Comparison of ENCODE assay signal across 8 cellular contexts in genomic region chr19:49852631-49853126, GRCh38. TPM values are rescaled to one million over a fixed set of nuclear protein-coding genes. Genes with fewer than 3 reads are reported as not detected.
DNase-seq lines count a peak whose midpoint lies in the region; ATAC-seq and TF ChIP-seq lines count a peak whose summit lies in the region.

No MANE protein-coding gene starts in this region.

- CTCF ChIA-PET in BJ (lab: Yijun Ruan, JAX): no interaction called here

- DNase-seq in BJ (ENCODE audit: low read depth): no peak
- DNase-seq in cardiac fibroblast (ENCODE audit: low read depth in 2 of 2): no peak
- no peak for DNase-seq in naive B cell
- DNase-seq in SIG-M5 (lab: John Stamatoyannopoulos, UW): no peak
- no peak for DNase-seq in erythroblast (lab: John Stamatoyannopoulos, UW)
- no peak for DNase-seq in sciatic nerve (ENCODE audit: low spot score)

- no peak for TF ChIP-seq POLR2A in erythroblast (IDR thresholded peaks at IDR 0.05; ENCODE audit: low read length)

- H3K4me3 ChIP-seq in BJ (ENCODE audit: low read depth, low read length) (peak overlapping the region; percentile 70), cardiac fibroblast (replicated peaks in 1 of 2; ENCODE audit: low read depth in 2 of 2, low read length in 2 of 2) (peak overlapping the region; percentile 85 to 88)

- peaks cover 31 to 47% (median 32%) of the 10 kb centered on the region in 3 donors for H3K4me1 Mint-ChIP-seq in naive B cell

- no peak for ATAC-seq in naive B cell (ENCODE audit: low read depth in 2 of 2)
- no peak for ATAC-seq in GM19397 (IDR thresholded peaks at IDR 0.05; ENCODE audit: unreplicated experiment)
- no peak for ATAC-seq in sciatic nerve

- no peak for TF ChIP-seq RAD21 in Ishikawa (IDR thresholded peaks at IDR 0.05; ENCODE audit: low read depth)

- intact Hi-C loops in sciatic nerve (cut with DNase I): no loop called here

- peak overlapping the region; percentile 69 to 94 (median 86) for H3K4me3 Mint-ChIP-seq in naive B cell

- no peaks in the 10 kb centered on the region for H3K36me3 Mint-ChIP-seq in naive B cell

- H3K27me3 ChIP-seq in BJ (ENCODE audit: control insufficient read depth, insufficient read depth, low read length): no peaks in the 10 kb centered on the region

- H3K36me3 ChIP-seq in BJ (ENCODE audit: control insufficient read depth, insufficient read depth, low read length): peaks cover 26% of the 10 kb centered on the region

- peaks cover 0 to 5% (median 0%) of the 10 kb centered on the region in 7 donors for H3K9me3 Mint-ChIP-seq in naive B cell

- peak overlapping the region in 5 of 6 donors; percentile 76 to 89 (median 88) for H3K27ac Mint-ChIP-seq in naive B cell

- POLR2A ChIA-PET in BJ (lab: Charles Lee): interaction anchor here (0.7 kb wide), 1 partner anchor 13 kb away, joined by 11 read pairs; no protein-coding TSS in a partner anchor

- TF ChIP-seq CTCF in BJ (IDR thresholded peaks at IDR 0.05; ENCODE audit: insufficient read depth, low read depth, low read length) (no peak), cardiac fibroblast (IDR thresholded peaks at IDR 0.05; ENCODE audit: low read depth, low read length) (no peak)

- no peaks in the 10 kb centered on the region for H3K27me3 Mint-ChIP-seq in naive B cell

- no peak for TF ChIP-seq EP300 in Ishikawa (IDR thresholded peaks at IDR 0.05; ENCODE audit: borderline replicate concordance)

TF ChIP-seq in Ishikawa, 13 proteins besides CTCF, POLR2A, EP300 and RAD21:
- TF ChIP-seq CREB1 (IDR thresholded peaks at IDR 0.05; ENCODE audit: low read depth): no peak
- TF ChIP-seq TCF12 (IDR thresholded peaks at IDR 0.05; ENCODE audit: low read depth): no peak
- peak; percentile 19; the same call in 1 of the 2 replicates for TF ChIP-seq EGR1 (IDR thresholded peaks at IDR 0.05)
- TF ChIP-seq CEBPB (IDR thresholded peaks at IDR 0.05): no peak

RNA-seq across cellular contexts. Expression of gene PTOV1, which starts 1.7 kb away (rescaled TPM):
- polyA plus RNA-seq in BJ (2011; rRNA removed): 30.7 and 67.6 TPM in 2 replicates
- polyA minus RNA-seq in BJ (2011; rRNA and poly(A)+ RNA removed): 72.9 and 94.6 TPM in 2 replicates
- 10 to 100 TPM; 46.1 to 98.3 (median 60.3) TPM for polyA plus RNA-seq in naive B cell (ENCODE audit: low read depth in 6 of 6)
- 143 TPM for total RNA-seq in sciatic nerve

RNA-seq across cellular contexts. Expression of gene PNKP, which starts 14.7 kb away (rescaled TPM):
- polyA plus RNA-seq in BJ (2011; rRNA removed) (14.6 and 28.9 TPM in 2 replicates), naive B cell (ENCODE audit: low read depth in 6 of 6) (10 to 100 TPM; 39.4 to 64.9 (median 49.8) TPM)
- polyA minus RNA-seq in BJ (2011; rRNA and poly(A)+ RNA removed): 14.1 and 19.1 TPM in 2 replicates
- total RNA-seq in sciatic nerve: 66.6 TPM

RNA-seq across cellular contexts. Expression of gene AKT1S1, which starts 24.5 kb away (rescaled TPM):
- 40.5 and 42.0 TPM in 2 replicates for polyA plus RNA-seq in BJ (2011; rRNA removed)
- polyA minus RNA-seq in BJ (2011; rRNA and poly(A)+ RNA removed): 17.5 and 21.6 TPM in 2 replicates
- polyA plus RNA-seq in naive B cell (ENCODE audit: low read depth in 6 of 6): 1 to 10 TPM; 1.5 to 6.0 (median 3.2) TPM
- total RNA-seq in sciatic nerve: 36.6 TPM

RNA-seq across cellular contexts. Expression of gene TBC1D17, which starts 24.8 kb away (rescaled TPM):
- polyA plus RNA-seq in BJ (2011; rRNA removed): 17.6 and 26.7 TPM in 2 replicates
- 20.6 and 23.7 TPM in 2 replicates for polyA minus RNA-seq in BJ (2011; rRNA and poly(A)+ RNA removed)
- polyA plus RNA-seq in naive B cell (ENCODE audit: low read depth in 6 of 6): 10 to 100 TPM; 10.5 to 20.6 (median 12.3) TPM
- 64.8 TPM for total RNA-seq in sciatic nerve

RNA-seq across cellular contexts. Expression of gene MED25, which starts 34.6 kb away (rescaled TPM):
- polyA plus RNA-seq in BJ (2011; rRNA removed) (12.3 and 27.7 TPM in 2 replicates), naive B cell (ENCODE audit: low read depth in 6 of 6) (10 to 100 TPM; 21.2 to 49.7 (median 28.9) TPM)
- polyA minus RNA-seq in BJ (2011; rRNA and poly(A)+ RNA removed): 20.0 and 34.8 TPM in 2 replicates
- total RNA-seq in sciatic nerve: 39.7 TPM
